In genomic region chr2:219228026-219228744, GRCh38 we compare ENCODE assay signal across 8 cellular contexts. TPM values are rescaled to one million over a fixed set of nuclear protein-coding genes. Genes with fewer than 3 reads are reported as not detected.
DNase-seq lines count a peak whose midpoint lies in the region; TF ChIP-seq lines count a peak whose summit lies in the region.

No MANE protein-coding gene starts in this region.

- dilution Hi-C loops in mammary epithelial cell (cut with HindIII; ENCODE audit: low sequenced_read_pairs) = loop anchor here (5.0 to 25.0 kb wide), 2 partner anchors 106 to 284 kb away; partner anchors contain the start of gene ASIC4

- H3K27ac ChIP-seq in HUES64 (ENCODE audit: low read depth, low read length) = no peak overlapping the region
- H3K27ac ChIP-seq in mammary epithelial cell (ENCODE audit: insufficient read depth, low read depth, low read length) = peak overlapping the region; percentile 93
- peak overlapping the region; percentile 96 for H3K27ac ChIP-seq in muscle layer of colon (ENCODE audit: low read depth, low read length)

- DNase-seq in AG09309 (ENCODE audit: low read depth) (no peak), mammary epithelial cell (peak; percentile 12), medulla oblongata (ENCODE audit: extremely low spot score) (no peak), KG1 (lab: John Stamatoyannopoulos, UW) (no peak), LoVo (ENCODE audit: low spot score) (no peak), ACHN (no peak)

- H3K4me3 ChIP-seq in AG09309 (ENCODE audit: control insufficient read depth, low read depth, low read length) = peak overlapping the region; percentile 86
- peak overlapping the region; percentile 84 for H3K4me3 ChIP-seq in HUES64 (ENCODE audit: low read length)
- H3K4me3 ChIP-seq in mammary epithelial cell (replicated peaks in 1 of 3; ENCODE audit: insufficient read depth in 1 of 3, low read depth in 2 of 3, low read length in 3 of 3) = peak overlapping the region; percentile 69 to 92 (median 79)
- peak overlapping the region; percentile 83 to 91 for H3K4me3 ChIP-seq in muscle layer of colon (ENCODE audit: low read depth in 1 of 2, low read length in 2 of 2)

- H3K9me3 ChIP-seq in HUES64 (ENCODE audit: insufficient read depth, low read depth, low read length) (no peaks in the 10 kb centered on the region), mammary epithelial cell (replicated peaks; ENCODE audit: insufficient read depth, low read length) (no peaks in the 10 kb centered on the region), muscle layer of colon (ENCODE audit: low read length) (no peaks in the 10 kb centered on the region)

- H2AFZ ChIP-seq in mammary epithelial cell (ENCODE audit: low read depth, low read length) = peak overlapping the region; percentile 87

- no peaks in the 10 kb centered on the region for H4K20me1 ChIP-seq in mammary epithelial cell (ENCODE audit: insufficient read depth, low read length)

- H3K4me1 ChIP-seq in HUES64 (ENCODE audit: insufficient read depth, low read length) (0 out of 2 replicates have a peak, but pooled peaks cover 5% of the 10 kb centered on the region), mammary epithelial cell (ENCODE audit: insufficient read depth, low read length) (peaks cover 17% of the 10 kb centered on the region), muscle layer of colon (ENCODE audit: insufficient read depth, low read length) (peaks cover 24% of the 10 kb centered on the region)

- H3K27me3 ChIP-seq in HUES64 (ENCODE audit: insufficient read depth, low read length) (no peaks in the 10 kb centered on the region), mammary epithelial cell (ENCODE audit: insufficient read depth, low read length) (no peaks in the 10 kb centered on the region), muscle layer of colon (ENCODE audit: control insufficient read depth in 1 of 2, insufficient read depth in 2 of 2, low read length in 2 of 2) (no peaks in the 10 kb centered on the region)

- 90% methylated on average over 5 of the region's 6 CpGs for WGBS in HUES64
- 43% methylated on average over 6 of the region's 6 CpGs for WGBS in mammary epithelial cell (ENCODE audit: low coverage, missing lambda C conversion rate)

- H3K36me3 ChIP-seq in HUES64 (ENCODE audit: insufficient read depth, low read length) (peaks cover 51% of the 10 kb centered on the region), mammary epithelial cell (ENCODE audit: insufficient read depth, low read length) (peaks cover 21% of the 10 kb centered on the region), muscle layer of colon (ENCODE audit: insufficient read depth, low read length) (peaks cover 50% of the 10 kb centered on the region)

- BruUV-seq in mammary epithelial cell (replicated peaks; lab: Mats Ljungman, UMichigan) = no TSS peak

- CTCF ChIA-PET in mammary epithelial cell (lab: Charles Lee; ENCODE audit: low non-redundant PET) = no interaction called here

- TF ChIP-seq CTCF in AG09309 (IDR thresholded peaks at IDR 0.05; ENCODE audit: control insufficient read depth, insufficient read depth, low read depth, low read length, missing control alignments) = no peak
- TF ChIP-seq CTCF in mammary epithelial cell (conservative IDR thresholded peaks at IDR 0.05 in 1 of 2, IDR thresholded peaks at IDR 0.05 in 1 of 2; ENCODE audit: extremely low read depth in 1 of 2, insufficient read depth in 1 of 2, low read depth in 1 of 2, low read length in 2 of 2) = no peak

- peaks cover 65% of the 10 kb centered on the region for H3K79me2 ChIP-seq in mammary epithelial cell (ENCODE audit: insufficient read depth, low read length)

- intact Hi-C loops in mammary epithelial cell (cut with micrococcal nuclease) = loop anchor here (2.0 kb wide), 1 partner anchor 21 kb away; the partner anchor contains the start of gene ZFAND2B

- peak overlapping the region; percentile 98 for H3K4me2 ChIP-seq in mammary epithelial cell (ENCODE audit: insufficient read depth, low read depth, low read length)

- in situ Hi-C loops in mammary epithelial cell (cut with MboI; ENCODE audit: low sequenced_read_pairs in 2 of 2) (no loop called here), ACHN (cut with HindIII; ENCODE audit: low pct_ligation_motif_present, low pct_unique_long_range_greater_than_20kb, low sequenced_read_pairs) (no loop called here)

- peak overlapping the region; percentile 69 for H3K9ac ChIP-seq in HUES64 (ENCODE audit: low read depth, low read length)
- H3K9ac ChIP-seq in mammary epithelial cell (ENCODE audit: insufficient read depth, low read length) = peak overlapping the region; percentile 95
- H3K9ac ChIP-seq in muscle layer of colon (ENCODE audit: low read length) = peak overlapping the region; percentile 88

RNA-seq across cellular contexts. Expression of gene ATG9A, which starts 1.3 kb away (rescaled TPM):
- polyA plus RNA-seq in HUES64 (2013, experiment 1 of 2) = 24.4 TPM
- 34.3 TPM for polyA plus RNA-seq in HUES64 (2013, experiment 2 of 2)
- 10 to 100 TPM; 60.4 to 74.5 TPM for total RNA-seq in mammary epithelial cell
- polyA plus RNA-seq in mammary epithelial cell = 59.0 TPM
- 146 TPM for polyA minus RNA-seq in mammary epithelial cell

RNA-seq across cellular contexts. Expression of gene ANKZF1, which starts 1.4 kb away (rescaled TPM):
- polyA plus RNA-seq in HUES64 (2013, experiment 1 of 2) = 17.8 TPM
- 18.8 TPM for polyA plus RNA-seq in HUES64 (2013, experiment 2 of 2)
- 10 to 100 TPM; 29.2 to 52.9 TPM for total RNA-seq in mammary epithelial cell
- polyA plus RNA-seq in mammary epithelial cell = 32.4 TPM
- polyA minus RNA-seq in mammary epithelial cell = 34.0 TPM

RNA-seq across cellular contexts. Expression of gene ABCB6, which starts 9.4 kb away (rescaled TPM):
- 16.3 TPM for polyA plus RNA-seq in HUES64 (2013, experiment 1 of 2)
- polyA plus RNA-seq in HUES64 (2013, experiment 2 of 2) = 20.2 TPM
- total RNA-seq in mammary epithelial cell = 10 to 100 TPM in 1 of 2 donors, 1 to 10 TPM in 1; 9.6 to 15.7 TPM
- polyA plus RNA-seq in mammary epithelial cell = 10.7 TPM
- polyA minus RNA-seq in mammary epithelial cell = 14.1 TPM

RNA-seq across cellular contexts. Expression of gene GLB1L, which starts 17.1 kb away (rescaled TPM):
- polyA plus RNA-seq in HUES64 (2013, experiment 1 of 2) = 3.2 TPM
- 5.6 TPM for polyA plus RNA-seq in HUES64 (2013, experiment 2 of 2)
- 10 to 100 TPM in 1 of 2 donors, 1 to 10 TPM in 1; 5.5 to 21.8 TPM for total RNA-seq in mammary epithelial cell
- 6.2 TPM for polyA plus RNA-seq in mammary epithelial cell
- polyA minus RNA-seq in mammary epithelial cell = 3.6 TPM

RNA-seq across cellular contexts. Expression of gene STK16, which starts 17.1 kb away (rescaled TPM):
- polyA plus RNA-seq in HUES64 (2013, experiment 1 of 2) = 18.8 TPM
- 19.5 TPM for polyA plus RNA-seq in HUES64 (2013, experiment 2 of 2)
- 10 to 100 TPM; 26.9 to 29.8 TPM for total RNA-seq in mammary epithelial cell
- 53.1 TPM for polyA plus RNA-seq in mammary epithelial cell
- polyA minus RNA-seq in mammary epithelial cell = 22.7 TPM
